ENCODE assay signal across 8 cellular contexts in genomic region chr6:120157873-120158272, GRCh38.
"Had no signal": no experiment of that assay in that cellular context is flagged by ENCODE, and none has a peak within 500 bp of the region (broad histone marks: within the 10 kb centered on the region; RNA-seq: fewer than 3 reads in every experiment).

No MANE protein-coding gene starts in this region.

- H2AFZ ChIP-seq: GM23338 had no signal

- H3K27ac Mint-ChIP-seq: GM23338, H9 had no signal

- H3K27ac ChIP-seq: HL-60 had no signal

- ATAC-seq: GM23338, HepG2 had no signal

- H3K4me3 Mint-ChIP-seq: GM23338, H9, IgD-negative memory B cell had no signal

- H3K27me3 Mint-ChIP-seq: IgD-negative memory B cell had no signal

- FAIRE-seq: H1, H54, HepG2 had no signal

- H3K4me2 ChIP-seq: GM23338 had no signal

- H3K4me1 Mint-ChIP-seq: H9, IgD-negative memory B cell had no signal

- H3K36me3 Mint-ChIP-seq: IgD-negative memory B cell had no signal

- H3K9me3 Mint-ChIP-seq: GM23338, H9 had no signal

- H3K4me3 ChIP-seq: GM23338 had no signal

- DNase-seq: H9, HCEC 1CT had no signal
